In genomic region chr4:126906466-126906865, GRCh38 we compare ENCODE assay signal across 25 cellular contexts.
"Had no signal": no experiment of that assay in that cellular context is flagged by ENCODE, and none has a peak within 500 bp of the region (broad histone marks: within the 10 kb centered on the region; RNA-seq: fewer than 3 reads in every experiment).

No MANE protein-coding gene starts in this region.

- H3K9me3 ChIP-seq: breast epithelium, esophagus squamous epithelium, neutrophil, ovary, testis, vagina had no signal

- H3K27me3 ChIP-seq: breast epithelium, esophagus squamous epithelium, neutrophil, ovary, right lobe of liver, testis, vagina had no signal

- H3K4me1 ChIP-seq: breast epithelium, esophagus squamous epithelium, right lobe of liver, testis, vagina had no signal

- H3K4me3 ChIP-seq: breast epithelium, esophagus squamous epithelium, ovary, right lobe of liver, testis, vagina had no signal

- H3K27ac Mint-ChIP-seq: activated naive CD4-positive, alpha-beta T cell treated with anti-CD3 and anti-CD28 coated beads, Interleukin-2, amount 50 U/mL, for 72 hours; activated T-cell treated with anti-CD3 and anti-CD28 coated beads, Interleukin-2, amount 50 U/mL, for 72 hours; immature natural killer cell; natural killer cell treated with Interleukin-12 subunit alpha and Interleukin-12 subunit beta and Interleukin-15 and Interleukin-18, amount 100 ng/mL, for 72 hours; progenitor cell of endocrine pancreas; T-helper 2 cell treated with Interferon-gamma antibody and Interleukin-4, amounts not matched to agents 5 μg/mL and 100 μg/mL, for 36 hours had no signal

- H3K4me3 Mint-ChIP-seq: activated T-cell treated with anti-CD3 and anti-CD28 coated beads, Interleukin-2, amount 50 U/mL, for 72 hours; immature natural killer cell; natural killer cell treated with Interleukin-12 subunit alpha and Interleukin-12 subunit beta and Interleukin-15 and Interleukin-18, amount 100 ng/mL, for 72 hours; T-helper 2 cell treated with Interferon-gamma antibody and Interleukin-4, amounts not matched to agents 5 μg/mL and 100 μg/mL, for 36 hours had no signal

- H3K27ac ChIP-seq: breast epithelium, epithelial cell of prostate, esophagus squamous epithelium, neutrophil, ovary, right lobe of liver, testis, vagina had no signal

- DNase-seq: activated CD4-positive, alpha-beta T cell treated with anti-CD3 and anti-CD28 coated beads for 4 hours; activated CD4-positive, alpha-beta T cell treated with anti-CD3 and anti-CD28 coated beads, Interleukin-2, amount 50 U/mL, for 4 hours; activated naive CD4-positive, alpha-beta T cell; activated T-cell treated with anti-CD3 and anti-CD28 coated beads for 4 hours; activated T-cell treated with anti-CD3 and anti-CD28 coated beads, Interleukin-2, amount 50 U/mL, for 72 hours; central memory CD4-positive, alpha-beta T cell; esophagus squamous epithelium; foreskin melanocyte; immature natural killer cell; ovary; right lobe of liver; stimulated activated CD4-positive, alpha-beta T cell treated with anti-CD3 and anti-CD28 coated beads, Interleukin-2, amount 100 ng/mL, for 48 hours; stimulated activated naive CD8-positive, alpha-beta T cell treated with anti-CD3 and anti-CD28 coated beads, Interleukin-15, Interleukin-2, amounts not matched to agents 100 U/mL and 50 U/mL, for 24 hours; T-helper 1 cell; testis; trophoblast cell had no signal

- H3K36me3 ChIP-seq: breast epithelium, esophagus squamous epithelium, neutrophil, ovary, right lobe of liver, vagina had no signal

- H3K4me1 Mint-ChIP-seq: immature natural killer cell had no signal

- H3K36me3 Mint-ChIP-seq: activated naive CD4-positive, alpha-beta T cell treated with anti-CD3 and anti-CD28 coated beads, Interleukin-2, amount 50 U/mL, for 72 hours; immature natural killer cell; natural killer cell treated with Interleukin-12 subunit alpha and Interleukin-12 subunit beta and Interleukin-15 and Interleukin-18, amount 100 ng/mL, for 72 hours had no signal

- ATAC-seq: activated naive CD4-positive, alpha-beta T cell treated with anti-CD3 and anti-CD28 coated beads, Interleukin-2, amount 50 U/mL, for 72 hours; activated T-cell treated with anti-CD3 and anti-CD28 coated beads, Interleukin-2, amount 50 U/mL, for 72 hours; natural killer cell treated with Interleukin-12 subunit alpha and Interleukin-12 subunit beta and Interleukin-15 and Interleukin-18, amount 100 ng/mL, for 72 hours; right lobe of liver; stimulated activated naive CD8-positive, alpha-beta T cell treated with anti-CD3 and anti-CD28 coated beads, Interleukin-15, Interleukin-2, amounts not matched to agents 100 U/mL and 50 U/mL, for 24 hours had no signal

- H3K27me3 Mint-ChIP-seq: natural killer cell treated with Interleukin-12 subunit alpha and Interleukin-12 subunit beta and Interleukin-15 and Interleukin-18, amount 100 ng/mL, for 72 hours; progenitor cell of endocrine pancreas had no signal

- FAIRE-seq: endometrium had no signal
